15 cellular contexts compared by ENCODE assay signal in the genomic region with DNA sequence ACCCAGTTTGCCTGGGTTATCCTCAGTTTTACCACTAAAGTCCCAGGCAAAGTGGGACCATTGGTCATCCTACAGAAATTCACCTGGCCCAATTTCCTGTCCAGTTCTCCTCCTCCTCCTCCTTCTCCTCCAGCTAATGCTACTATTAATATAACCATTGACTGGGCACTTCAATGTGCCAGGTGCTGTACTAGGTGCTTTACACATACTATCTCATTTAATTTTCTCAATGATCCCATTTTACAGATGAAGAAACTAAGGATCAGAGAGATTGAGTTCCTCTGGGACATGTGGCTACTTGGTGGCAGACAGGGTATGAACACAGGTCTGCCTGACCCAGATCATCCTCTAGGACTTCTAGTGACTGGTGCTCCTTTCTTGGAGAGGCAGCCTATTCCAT.
"Had no signal": no experiment of that assay in that cellular context is flagged by ENCODE, and none has a peak within 500 bp of the region (broad histone marks: within the 10 kb centered on the region; RNA-seq: fewer than 3 reads in every experiment).

No MANE protein-coding gene starts in this region.

- H3K4me1 Mint-ChIP-seq: central memory CD8-positive, alpha-beta T cell had no signal

- H3K9me3 Mint-ChIP-seq: activated CD4-positive, alpha-beta T cell treated with anti-CD3 and anti-CD28 coated beads, Interleukin-2, amount 10 ng/mL, durations not matched to agents 7 days and 5 days; activated naive CD4-positive, alpha-beta T cell treated with anti-CD3 and anti-CD28 coated beads for 36 hours; central memory CD8-positive, alpha-beta T cell; natural killer cell treated with Interleukin-12 subunit alpha and Interleukin-12 subunit beta and Interleukin-15 and Interleukin-18, amount 100 ng/mL, for 72 hours; T-helper 1 cell treated with Interleukin-12 subunit alpha and Interleukin-12 subunit beta and Interleukin-4 antibody, amounts not matched to agents 30 μg/mL and 1 μg/mL, for 36 hours had no signal

- H3K4me3 ChIP-seq: stomach, tibial nerve, vagina had no signal

- ATAC-seq: natural killer cell treated with Interleukin-12 subunit alpha and Interleukin-12 subunit beta and Interleukin-15 and Interleukin-18, amount 100 ng/mL, for 72 hours had no signal

- H3K9me3 ChIP-seq: stomach, tibial nerve, vagina had no signal

- H3K27me3 Mint-ChIP-seq: activated CD4-positive, alpha-beta T cell treated with anti-CD3 and anti-CD28 coated beads, Interleukin-2, amount 10 ng/mL, durations not matched to agents 7 days and 5 days had no signal

- H3K4me1 ChIP-seq: tibial nerve, vagina had no signal

- H3K36me3 Mint-ChIP-seq: natural killer cell treated with Interleukin-12 subunit alpha and Interleukin-12 subunit beta and Interleukin-15 and Interleukin-18, amount 100 ng/mL, for 72 hours had no signal

- H3K27ac Mint-ChIP-seq: activated CD4-positive, alpha-beta T cell treated with anti-CD3 and anti-CD28 coated beads, Interleukin-2, amount 10 ng/mL, durations not matched to agents 7 days and 5 days; activated naive CD4-positive, alpha-beta T cell treated with anti-CD3 and anti-CD28 coated beads for 36 hours; natural killer cell treated with Interleukin-12 subunit alpha and Interleukin-12 subunit beta and Interleukin-15 and Interleukin-18, amount 100 ng/mL, for 72 hours; T-helper 1 cell treated with Interleukin-12 subunit alpha and Interleukin-12 subunit beta and Interleukin-4 antibody, amounts not matched to agents 30 μg/mL and 1 μg/mL, for 36 hours had no signal

- DNase-seq: activated CD4-positive, alpha-beta T cell treated with anti-CD3 and anti-CD28 coated beads, Interleukin-2, amount 10 ng/mL, durations not matched to agents 7 days and 5 days; activated CD8-positive, alpha-beta memory T cell treated with anti-CD3 and anti-CD28 coated beads for 24 hours; activated naive CD4-positive, alpha-beta T cell treated with anti-CD3 and anti-CD28 coated beads for 36 hours; effector memory CD4-positive, alpha-beta T cell; erythroblast; hypothalamus; occipital lobe; stimulated activated CD4-positive, alpha-beta T cell treated with anti-CD3 and anti-CD28 coated beads, Interleukin-15, amount 100 ng/mL, for 24 hours; stimulated activated CD4-positive, alpha-beta T cell treated with anti-CD3 and anti-CD28 coated beads, Interleukin-4, amount 100 ng/mL, for 24 hours; stomach had no signal

- H3K27ac ChIP-seq: stomach, tibial nerve, vagina had no signal

- H3K27me3 ChIP-seq: stomach, tibial nerve, vagina had no signal

- H3K4me3 Mint-ChIP-seq: activated CD4-positive, alpha-beta T cell treated with anti-CD3 and anti-CD28 coated beads, Interleukin-2, amount 10 ng/mL, durations not matched to agents 7 days and 5 days; activated naive CD4-positive, alpha-beta T cell treated with anti-CD3 and anti-CD28 coated beads for 36 hours; central memory CD8-positive, alpha-beta T cell; natural killer cell treated with Interleukin-12 subunit alpha and Interleukin-12 subunit beta and Interleukin-15 and Interleukin-18, amount 100 ng/mL, for 72 hours; T-helper 1 cell treated with Interleukin-12 subunit alpha and Interleukin-12 subunit beta and Interleukin-4 antibody, amounts not matched to agents 30 μg/mL and 1 μg/mL, for 36 hours had no signal
